In genomic region chr13:18921063-18921462, GRCh38 we compare ENCODE assay signal across 25 cellular contexts.
DNase-seq lines count a peak whose midpoint lies in the region; ATAC-seq, FAIRE-seq and TF ChIP-seq lines count a peak whose summit lies in the region.
"Had no signal": no experiment of that assay in that cellular context is flagged by ENCODE, and none has a peak within 500 bp of the region (broad histone marks: within the 10 kb centered on the region; RNA-seq: fewer than 3 reads in every experiment).

No MANE protein-coding gene starts in this region.

- H3K27ac ChIP-seq in K562 (ENCODE audit: extremely low read depth, low read depth, low read length): no peak overlapping the region
- no peak overlapping the region for H3K27ac ChIP-seq in GM23248
- H3K27ac ChIP-seq: BLaER1 had no signal

- H3F3A ChIP-seq in GM23248 (ENCODE audit: insufficient read depth): no peaks in the 10 kb centered on the region

- TF ChIP-seq RAD21 in K562 (CRISPR knock-in tag; conservative IDR thresholded peaks at IDR 0.05 in 1 of 2, IDR thresholded peaks at IDR 0.05 in 1 of 2): no peak

- in situ Hi-C loops in K562 (cut with MboI): no loop called here
- in situ Hi-C loops in GM23248 (cut with MboI): no loop called here

- H3K9me2 ChIP-seq in GM23248 (ENCODE audit: insufficient read depth): no peaks in the 10 kb centered on the region

- WGBS in K562 (ENCODE audit: insufficient coverage, low coverage, missing lambda C conversion rate): 0% methylated on average over 4 of the region's 4 CpGs
- WGBS in GM23248 (ENCODE audit: low coverage in 1 of 2, low lambda C conversion rate in 2 of 2, missing lambda C conversion rate in 2 of 2), 2 experiments: 3 to 11% methylated on average over 4 of the region's 4 CpGs

- TF ChIP-seq CTCF in Caco-2 (IDR thresholded peaks at IDR 0.05; ENCODE audit: insufficient read depth in 1 of 2, low read depth in 1 of 2, low read length in 1 of 2, severe bottlenecking in 1 of 2, unreplicated experiment in 1 of 2): no peak
- no peak for TF ChIP-seq CTCF in K562 (IDR thresholded peaks at IDR 0.05 in 2 of 3, conservative IDR thresholded peaks at IDR 0.05 in 1 of 3; ENCODE audit: insufficient read depth in 2 of 3, low read depth in 1 of 3, low read length in 3 of 3)

- H3K9ac ChIP-seq in K562 (ENCODE audit: insufficient read depth in 1 of 2, low read depth in 2 of 2, low read length in 2 of 2) (no peak overlapping the region), GM23248 (no peak overlapping the region)
- H3K9ac ChIP-seq: BLaER1 had no signal

- H3K9me3 Mint-ChIP-seq in Caco-2 (ENCODE audit: unreplicated experiment): no peaks in the 10 kb centered on the region
- H3K9me3 Mint-ChIP-seq: CD4-positive, alpha-beta memory T cell; CD8-positive, alpha-beta memory T cell had no signal

- H4K20me1 ChIP-seq in K562 (replicated peaks; ENCODE audit: control insufficient read depth, insufficient read depth, low read length) (no peaks in the 10 kb centered on the region), GM23248 (ENCODE audit: insufficient read depth) (no peaks in the 10 kb centered on the region)
- H4K20me1 ChIP-seq: BLaER1 had no signal

- no peaks in the 10 kb centered on the region for H3K27me3 ChIP-seq in Caco-2 (replicated peaks; ENCODE audit: control insufficient read depth, insufficient read depth, low read length)
- H3K27me3 ChIP-seq in K562 (ENCODE audit: control insufficient read depth in 2 of 2, insufficient read depth in 2 of 2, low read length in 2 of 2): no peaks in the 10 kb centered on the region
- no peaks in the 10 kb centered on the region for H3K27me3 ChIP-seq in GM23248 (replicated peaks; ENCODE audit: insufficient read depth)
- H3K27me3 ChIP-seq: BE2C, BLaER1 had no signal

- H3K4me1 ChIP-seq in Caco-2 (peaks cover 5% of the 10 kb centered on the region; the same call in 1 of the 2 replicates), K562 (replicated peaks in 1 of 2; ENCODE audit: control insufficient read depth in 2 of 2, insufficient read depth in 2 of 2, low read length in 2 of 2) (no peaks in the 10 kb centered on the region; a peak in 2 of 5 replicates), GM23248 (ENCODE audit: insufficient read depth) (no peaks in the 10 kb centered on the region)
- H3K4me1 ChIP-seq: BE2C, BLaER1 had no signal

- no peaks in the 10 kb centered on the region for H3K9me3 ChIP-seq in Caco-2
- H3K9me3 ChIP-seq in K562 (replicated peaks; ENCODE audit: control insufficient read depth, insufficient read depth, low read depth, low read length): no peaks in the 10 kb centered on the region
- H3K9me3 ChIP-seq in GM23248 (ENCODE audit: low read depth): no peaks in the 10 kb centered on the region
- H3K9me3 ChIP-seq: BE2C, BLaER1 had no signal

- ATAC-seq in K562 (peak; percentile 71), HG02623 (IDR thresholded peaks at IDR 0.05; ENCODE audit: unreplicated experiment) (no peak)
- ATAC-seq: GM12878 had no signal

- peak overlapping the region; percentile 39 for H3K4me3 Mint-ChIP-seq in Caco-2 (ENCODE audit: unreplicated experiment)
- H3K4me3 Mint-ChIP-seq: CD14-positive monocyte; CD4-positive, alpha-beta memory T cell; CD4-positive, CD25-positive, alpha-beta regulatory T cell; CD8-positive, alpha-beta memory T cell had no signal

- H3K27ac Mint-ChIP-seq in Caco-2 (ENCODE audit: unreplicated experiment): peak overlapping the region; percentile 20
- H3K27ac Mint-ChIP-seq: CD14-positive monocyte; CD4-positive, alpha-beta memory T cell; CD4-positive, CD25-positive, alpha-beta regulatory T cell; CD8-positive, alpha-beta memory T cell had no signal

- POLR2A ChIA-PET in Caco-2 (lab: Charles Lee): no interaction called here
- POLR2A ChIA-PET in K562 (lab: Yijun Ruan, JAX): interaction anchor here (0.7 to 1.1 kb wide), 2 partner anchors 16 to 29 kb away, joined by 3 read pairs; no protein-coding TSS in a partner anchor

- H3K79me2 ChIP-seq in K562 (ENCODE audit: control insufficient read depth, insufficient read depth, low read length): no peaks in the 10 kb centered on the region
- H3K79me2 ChIP-seq in GM23248 (ENCODE audit: insufficient read depth): no peaks in the 10 kb centered on the region

- H3K4me1 Mint-ChIP-seq in Caco-2 (ENCODE audit: low read depth, unreplicated experiment): peaks cover 6% of the 10 kb centered on the region
- H3K4me1 Mint-ChIP-seq: CD14-positive monocyte; CD4-positive, alpha-beta memory T cell; CD4-positive, CD25-positive, alpha-beta regulatory T cell; CD8-positive, alpha-beta memory T cell had no signal

- no peaks in the 10 kb centered on the region for H3K36me3 ChIP-seq in Caco-2 (ENCODE audit: control insufficient read depth, insufficient read depth, low read length)
- H3K36me3 ChIP-seq in K562 (ENCODE audit: control insufficient read depth, insufficient read depth, low read length): no peaks in the 10 kb centered on the region
- no peaks in the 10 kb centered on the region for H3K36me3 ChIP-seq in GM23248 (ENCODE audit: low read depth)
- H3K36me3 ChIP-seq: BE2C, BLaER1 had no signal

- TF ChIP-seq EP300 in K562 (IDR thresholded peaks at IDR 0.05; ENCODE audit: low read length): peak; percentile 85

- BruUV-seq in Caco-2 (replicated peaks; lab: Mats Ljungman, UMichigan): no TSS peak
- no TSS peak for BruUV-seq in K562 (replicated peaks; lab: Mats Ljungman, UMichigan)

- peak; percentile 34 for DNase-seq in CMK (ENCODE audit: low read depth)
- peak; percentile 31 to 68 for DNase-seq in Caco-2
- peak; percentile 27 to 84 (median 41) for DNase-seq in K562 (ENCODE audit: extremely low read depth in 1 of 4, low spot score in 3 of 4)
- no peak for DNase-seq in GM23248
- DNase-seq in HuH-7 (ENCODE audit: low spot score): no peak
- DNase-seq: 8988T; ACHN; BE2C; C1 segment of cervical spinal cord; CD4-positive, alpha-beta memory T cell; CD4-positive, CD25-positive, alpha-beta regulatory T cell; CD8-positive, alpha-beta memory T cell; DMS 273 treated with DMSO at 0.1 percent for 48 hours; DMS153; DMS53; DMS79; DND-41; EL; GDM1 had no signal

- H3K4me3 ChIP-seq in Caco-2 (ENCODE audit: low read depth, low read length) (no peak overlapping the region), K562 (no peak overlapping the region), GM23248 (no peak overlapping the region)
- H3K4me3 ChIP-seq: BLaER1, GM12878 had no signal

- CTCF ChIA-PET in Caco-2 (lab: Charles Lee): no interaction called here
- CTCF ChIA-PET in K562 (lab: Yijun Ruan, JAX; ENCODE audit: low intra/inter-chr PET ratio): no interaction called here

- H3K36me3 Mint-ChIP-seq in Caco-2 (ENCODE audit: insufficient read depth, unreplicated experiment): no peaks in the 10 kb centered on the region
- H3K36me3 Mint-ChIP-seq: CD14-positive monocyte; CD4-positive, alpha-beta memory T cell; CD4-positive, CD25-positive, alpha-beta regulatory T cell; CD8-positive, alpha-beta memory T cell had no signal

- H3K4me2 ChIP-seq in K562 (ENCODE audit: insufficient read depth, low read length) (peak overlapping the region; percentile 31), GM23248 (ENCODE audit: unreplicated experiment) (no peak overlapping the region)
- H3K4me2 ChIP-seq: BLaER1 had no signal

- no peaks in the 10 kb centered on the region for H3K27me3 Mint-ChIP-seq in Caco-2 (ENCODE audit: insufficient read depth, unreplicated experiment)
- H3K27me3 Mint-ChIP-seq: CD4-positive, alpha-beta memory T cell; CD4-positive, CD25-positive, alpha-beta regulatory T cell; CD8-positive, alpha-beta memory T cell had no signal

- no peak for TF ChIP-seq POLR2A in K562 (conservative IDR thresholded peaks at IDR 0.05)

- intact Hi-C loops in Caco-2 (cut with micrococcal nuclease; ENCODE audit: unreplicated experiment): no loop called here
- intact Hi-C loops in K562 (cut with micrococcal nuclease): no loop called here

- peak; percentile 75 for FAIRE-seq in K562 (lab: Jason Lieb, UNC)
- FAIRE-seq: GM12878, GM12892, GM18507 had no signal

- peak overlapping the region; percentile 48 for H2AFZ ChIP-seq in K562 (ENCODE audit: low read depth, low read length)
- no peak overlapping the region for H2AFZ ChIP-seq in GM23248

- H3K9me1 ChIP-seq in K562 (ENCODE audit: control insufficient read depth, insufficient read depth, low read length): no peaks in the 10 kb centered on the region

TF ChIP-seq in K562, 482 proteins besides CTCF, POLR2A, EP300 and RAD21 (continues in another document):
- TF ChIP-seq NBN (IDR thresholded peaks at IDR 0.05; ENCODE audit: low read depth) (no peak), SETDB1 (IDR thresholded peaks at IDR 0.05; ENCODE audit: low read length) (no peak), DIDO1 (tag; IDR thresholded peaks at IDR 0.05; ENCODE audit: low read depth) (no peak), FOXM1 (IDR thresholded peaks at IDR 0.05; ENCODE audit: low read depth) (no peak), FOXM1 (CRISPR knock-in tag; IDR thresholded peaks at IDR 0.05; ENCODE audit: low read depth) (no peak), BRF1 (IDR thresholded peaks at IDR 0.05; ENCODE audit: borderline replicate concordance, extremely low read depth, insufficient read length) (no peak), ZBTB17 (CRISPR knock-in tag; IDR thresholded peaks at IDR 0.05) (no peak), STAT5A (IDR thresholded peaks at IDR 0.05; ENCODE audit: borderline replicate concordance, low read length) (peak; percentile 49; the same call in 1 of the 2 replicates), FOXK1 (CRISPR knock-in tag; IDR thresholded peaks at IDR 0.05; ENCODE audit: borderline replicate concordance) (no peak), POLR2AphosphoS5 (IDR thresholded peaks at IDR 0.05; ENCODE audit: control insufficient read depth, insufficient read depth, low read depth, low read length) (peak; percentile 60; the same call in 1 of the 2 replicates), TCF3 (CRISPR knock-in tag; IDR thresholded peaks at IDR 0.05) (peak; percentile 87), ARID1B (IDR thresholded peaks at IDR 0.05) (peak; percentile 91)
- TF ChIP-seq, protein P1, sequence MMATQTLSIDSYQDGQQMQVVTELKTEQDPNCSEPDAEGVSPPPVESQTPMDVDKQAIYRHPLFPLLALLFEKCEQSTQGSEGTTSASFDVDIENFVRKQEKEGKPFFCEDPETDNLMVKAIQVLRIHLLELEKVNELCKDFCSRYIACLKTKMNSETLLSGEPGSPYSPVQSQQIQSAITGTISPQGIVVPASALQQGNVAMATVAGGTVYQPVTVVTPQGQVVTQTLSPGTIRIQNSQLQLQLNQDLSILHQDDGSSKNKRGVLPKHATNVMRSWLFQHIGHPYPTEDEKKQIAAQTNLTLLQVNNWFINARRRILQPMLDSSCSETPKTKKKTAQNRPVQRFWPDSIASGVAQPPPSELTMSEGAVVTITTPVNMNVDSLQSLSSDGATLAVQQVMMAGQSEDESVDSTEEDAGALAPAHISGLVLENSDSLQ (IDR thresholded peaks at IDR 0.05): peak; percentile 50; the same call in 1 of the 2 replicates
- TF ChIP-seq, protein P2, sequence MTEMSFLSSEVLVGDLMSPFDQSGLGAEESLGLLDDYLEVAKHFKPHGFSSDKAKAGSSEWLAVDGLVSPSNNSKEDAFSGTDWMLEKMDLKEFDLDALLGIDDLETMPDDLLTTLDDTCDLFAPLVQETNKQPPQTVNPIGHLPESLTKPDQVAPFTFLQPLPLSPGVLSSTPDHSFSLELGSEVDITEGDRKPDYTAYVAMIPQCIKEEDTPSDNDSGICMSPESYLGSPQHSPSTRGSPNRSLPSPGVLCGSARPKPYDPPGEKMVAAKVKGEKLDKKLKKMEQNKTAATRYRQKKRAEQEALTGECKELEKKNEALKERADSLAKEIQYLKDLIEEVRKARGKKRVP (CRISPR knock-in tag; IDR thresholded peaks at IDR 0.05): no peak

Comparison
In these comparisons a context has a peak if more than half of its experiments do, and no peak if none do; other contexts are left out.
1. DNase-seq: peak in CMK (single experiment), Caco-2 (2 of 2) and K562 (4 of 4); none in GM23248 (single experiment) and HuH-7 (single experiment).